1 cellular context compared by ENCODE assay signal in genomic region chr7:120986665-120987064, GRCh38.
TF ChIP-seq lines count a peak whose summit lies in the region.

No MANE protein-coding gene starts in this region.

TF ChIP-seq in K562, 482 proteins besides CTCF, POLR2A, EP300 and RAD21:
- peak in 1 of 2 experiments; percentile 44; a peak in 1 of 4 replicates for TF ChIP-seq RCOR1 (IDR thresholded peaks at IDR 0.05; ENCODE audit: borderline replicate concordance in 1 of 2, low read depth in 2 of 2, low read length in 2 of 2)
- no peak for TF ChIP-seq SMAD1 (IDR thresholded peaks at IDR 0.05; ENCODE audit: low read depth, low read length, partially characterized antibody)
- TF ChIP-seq NR1H2 (CRISPR knock-in tag; IDR thresholded peaks at IDR 0.05): 0 out of 2 replicates have a peak, but pooled peaks have one; percentile 37
- peak; percentile 13 to 26; a peak in 2 of 4 replicates for TF ChIP-seq KDM1A (IDR thresholded peaks at IDR 0.05)
- TF ChIP-seq HMBOX1 (IDR thresholded peaks at IDR 0.05): peak; percentile 23; the same call in 1 of the 2 replicates
- no peak for TF ChIP-seq CREM (IDR thresholded peaks at IDR 0.05; ENCODE audit: low read depth)
- 0 out of 2 replicates have a peak, but pooled peaks have one; percentile 28 for TF ChIP-seq FOSL1 (tag; conservative IDR thresholded peaks at IDR 0.05)
TF ChIP-seq in K562: peak in this region for 5.
